In genomic region chr6:16477367-16478149, GRCh38 we compare ENCODE assay signal across 12 cellular contexts.
DNase-seq lines count a peak whose midpoint lies in the region; ATAC-seq and TF ChIP-seq lines count a peak whose summit lies in the region.
"Had no signal": no experiment of that assay in that cellular context is flagged by ENCODE, and none has a peak within 500 bp of the region (broad histone marks: within the 10 kb centered on the region; RNA-seq: fewer than 3 reads in every experiment).

No MANE protein-coding gene starts in this region.

- H3K27me3 Mint-ChIP-seq in T-helper 17 cell = no peaks in the 10 kb centered on the region
- H3K27me3 Mint-ChIP-seq in naive thymus-derived CD8-positive, alpha-beta T cell = no peaks in the 10 kb centered on the region
- H3K27me3 Mint-ChIP-seq: dendritic cell treated with granulocyte-macrophage colony-stimulating factor and Interleukin-4, amounts not matched to agents 40 ng/mL and 50 ng/mL, for 4 days had no signal

- H3K4me1 Mint-ChIP-seq in T-helper 17 cell = peaks cover 45% of the 10 kb centered on the region
- H3K4me1 Mint-ChIP-seq in naive thymus-derived CD8-positive, alpha-beta T cell = peaks cover 31 to 72% (median 60%) of the 10 kb centered on the region in 4 donors

- H3K9me3 Mint-ChIP-seq in naive thymus-derived CD8-positive, alpha-beta T cell = no peaks in the 10 kb centered on the region
- H3K9me3 Mint-ChIP-seq: dendritic cell treated with granulocyte-macrophage colony-stimulating factor and Interleukin-4, amounts not matched to agents 40 ng/mL and 50 ng/mL, for 4 days had no signal

- H3K27me3 ChIP-seq in esophagus squamous epithelium = no peaks in the 10 kb centered on the region

- WGBS in esophagus squamous epithelium, 2 donors = 58 to 71% methylated on average over 7 to 12 of the region's 12 CpGs

- peaks cover 5% of the 10 kb centered on the region for H3K36me3 Mint-ChIP-seq in T-helper 17 cell (ENCODE audit: low read depth)
- H3K36me3 Mint-ChIP-seq in naive thymus-derived CD8-positive, alpha-beta T cell = peaks cover 0 to 5% (median 2%) of the 10 kb centered on the region in 3 donors

- H3K4me1 ChIP-seq in esophagus squamous epithelium = peaks cover 5 to 42% (median 12%) of the 10 kb centered on the region in 3 donors

- H3K9me3 ChIP-seq in T-helper 17 cell (ENCODE audit: control insufficient read depth, low read length, poor library complexity, severe bottlenecking) = no peaks in the 10 kb centered on the region
- H3K9me3 ChIP-seq in esophagus squamous epithelium = peaks cover 0 to under 1% (median 0%) of the 10 kb centered on the region in 3 donors

- intact Hi-C loops in esophagus squamous epithelium (cut with DNase I) = no loop called here

- ATAC-seq in T-helper 17 cell = no peak
- no peak for ATAC-seq in naive thymus-derived CD8-positive, alpha-beta T cell
- no peak for ATAC-seq in GM21381 (IDR thresholded peaks at IDR 0.05; ENCODE audit: unreplicated experiment)

- H3K27ac ChIP-seq in esophagus squamous epithelium = peak overlapping the region in 3 of 4 donors; percentile 0 to 67 (median 52)
- H3K27ac ChIP-seq: VCaP had no signal

- POLR2A ChIA-PET in naive thymus-derived CD8-positive, alpha-beta T cell (lab: Charles Lee) = no interaction called here

- H3K27ac Mint-ChIP-seq in T-helper 17 cell = peak overlapping the region; percentile 95
- H3K27ac Mint-ChIP-seq in naive thymus-derived CD8-positive, alpha-beta T cell = peak overlapping the region in 8 of 10 donors; percentile 5 to 87 (median 42)
- H3K27ac Mint-ChIP-seq: dendritic cell treated with granulocyte-macrophage colony-stimulating factor and Interleukin-4, amounts not matched to agents 40 ng/mL and 50 ng/mL, for 4 days had no signal

- no peak for TF ChIP-seq POLR2A in esophagus squamous epithelium (IDR thresholded peaks at IDR 0.05)

- DNase-seq in NCI-H748 (lab: John Stamatoyannopoulos, UW; ENCODE audit: unreplicated experiment) (peak; percentile 29), NCI-H748 treated with DMSO at 0.1 percent for 48 hours (lab: John Stamatoyannopoulos, UW) (no peak), T-helper 17 cell (no peak), esophagus squamous epithelium (lab: John Stamatoyannopoulos, UW) (no peak), HK-2 (ENCODE audit: unreplicated experiment) (no peak), NCI-H1694 (lab: John Stamatoyannopoulos, UW) (no peak)
- DNase-seq in naive thymus-derived CD8-positive, alpha-beta T cell = no peak
- DNase-seq: mammary epithelial cell; stimulated activated CD4-positive, alpha-beta T cell treated with anti-CD3 and anti-CD28 coated beads, Interleukin-4, amount 100 ng/mL, for 4 hours had no signal

- TF ChIP-seq CTCF in esophagus squamous epithelium (IDR thresholded peaks at IDR 0.05) = no peak

- H3K36me3 ChIP-seq in esophagus squamous epithelium = no peaks in the 10 kb centered on the region

- H3K4me3 Mint-ChIP-seq in T-helper 17 cell = no peak overlapping the region
- no peak overlapping the region for H3K4me3 Mint-ChIP-seq in naive thymus-derived CD8-positive, alpha-beta T cell
- H3K4me3 Mint-ChIP-seq: dendritic cell treated with granulocyte-macrophage colony-stimulating factor and Interleukin-4, amounts not matched to agents 40 ng/mL and 50 ng/mL, for 4 days had no signal

- H3K4me3 ChIP-seq in esophagus squamous epithelium = no peak overlapping the region
